Comparison of ENCODE assay signal across 19 cellular contexts in the genomic region with DNA sequence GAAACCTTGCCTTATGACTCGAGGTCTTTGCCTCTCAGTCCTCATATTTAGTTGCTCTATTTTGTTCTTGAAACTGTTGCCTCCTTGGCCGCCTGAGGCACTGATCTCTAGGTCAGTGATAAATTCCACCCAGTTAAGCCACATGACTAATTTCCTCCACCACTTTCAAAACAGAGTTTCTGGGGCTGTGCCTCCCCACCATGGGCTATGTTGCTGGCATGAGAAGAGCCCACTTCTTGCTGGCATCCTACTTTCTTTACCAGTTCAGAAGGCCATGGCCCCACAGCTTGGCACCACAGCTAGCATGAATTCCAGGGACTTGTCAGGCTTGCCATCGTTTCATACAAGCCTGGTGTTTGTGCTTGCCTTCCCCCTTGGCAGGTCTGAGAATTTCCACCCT.
A peak's percentile ranks its signal among the peaks of the same experiment; 100 is the strongest.
DNase-seq lines count a peak whose midpoint lies in the region; TF ChIP-seq lines count a peak whose summit lies in the region.
"Had no signal": no experiment of that assay in that cellular context is flagged by ENCODE, and none has a peak within 500 bp of the region (broad histone marks: within the 10 kb centered on the region; RNA-seq: fewer than 3 reads in every experiment).

No MANE protein-coding gene starts in this region.

- no peak overlapping the region for H3K4me3 ChIP-seq in mammary epithelial cell (replicated peaks in 1 of 3; ENCODE audit: insufficient read depth in 1 of 3, low read depth in 2 of 3, low read length in 3 of 3)
- H3K4me3 ChIP-seq in tibial artery, result no peak overlapping the region
- H3K4me3 ChIP-seq: SJCRH30 had no signal

- no peaks in the 10 kb centered on the region for H4K20me1 ChIP-seq in mammary epithelial cell (ENCODE audit: insufficient read depth, low read length)

- intact Hi-C loops in mammary epithelial cell (cut with micrococcal nuclease) (no loop called here), MCF 10A (cut with micrococcal nuclease) (no loop called here), tibial artery (cut with DNase I; ENCODE audit: low total_unique reads) (no loop called here)

- H3K36me3 ChIP-seq in mammary epithelial cell (ENCODE audit: insufficient read depth, low read length) (no peaks in the 10 kb centered on the region), tibial artery (no peaks in the 10 kb centered on the region)
- H3K36me3 ChIP-seq: SJCRH30 had no signal

- CTCF ChIA-PET in mammary epithelial cell (lab: Charles Lee; ENCODE audit: low non-redundant PET) (no interaction called here), MCF 10A (lab: Yijun Ruan, JAX) (no interaction called here)

- H3K27ac Mint-ChIP-seq in MCF 10A (ENCODE audit: low read depth, unreplicated experiment) (no peak overlapping the region), nephron progenitor cell (no peak overlapping the region)
- H3K27ac Mint-ChIP-seq: CD14-positive monocyte had no signal

- no peak overlapping the region for H3K4me3 Mint-ChIP-seq in MCF 10A (ENCODE audit: unreplicated experiment)
- H3K4me3 Mint-ChIP-seq in nephron progenitor cell, result no peak overlapping the region
- H3K4me3 Mint-ChIP-seq: CD14-positive monocyte had no signal

- BruUV-seq in mammary epithelial cell (replicated peaks; lab: Mats Ljungman, UMichigan), result no TSS peak
- BruUV-seq in MCF 10A (replicated peaks; lab: Mats Ljungman, UMichigan), result no TSS peak

- peak; percentile 8 for DNase-seq in mammary epithelial cell
- DNase-seq in MCF 10A (ENCODE audit: unreplicated experiment), result no peak
- DNase-seq in amniotic epithelial cell (ENCODE audit: low read depth), result peak; percentile 2
- peak; percentile 7 for DNase-seq in dermis blood vessel endothelial cell
- peak in 1 of 2 donors; percentile 71 for DNase-seq in tibial artery
- no peak for DNase-seq in activated CD8-positive, alpha-beta memory T cell treated with anti-CD3 and anti-CD28 coated beads, Interleukin-2, amount 50 U/mL, for 48 hours
- DNase-seq in nephron progenitor cell, result no peak
- no peak for DNase-seq in NCI-H526 treated with DMSO at 0.1 percent for 48 hours (lab: John Stamatoyannopoulos, UW)
- DNase-seq: DMS79, GDM1, GOT3, NCI-H1105 treated with DMSO at 0.1 percent for 48 hours, NCI-H1694, NCI-H2081 treated with DMSO at 0.1 percent for 48 hours, NCI-H510A treated with DMSO at 0.1 percent for 48 hours, PC-3, SJCRH30 had no signal

- in situ Hi-C loops in mammary epithelial cell (cut with MboI; ENCODE audit: low sequenced_read_pairs in 2 of 2), result no loop called here

- H2AFZ ChIP-seq in mammary epithelial cell (ENCODE audit: low read depth, low read length), result peak overlapping the region; percentile 33

- POLR2A ChIA-PET in MCF 10A (lab: Yijun Ruan, JAX), result no interaction called here

- TF ChIP-seq CTCF in mammary epithelial cell (conservative IDR thresholded peaks at IDR 0.05 in 1 of 2, IDR thresholded peaks at IDR 0.05 in 1 of 2; ENCODE audit: extremely low read depth in 1 of 2, insufficient read depth in 1 of 2, low read depth in 1 of 2, low read length in 2 of 2), result no peak
- no peak for TF ChIP-seq CTCF in MCF 10A (IDR thresholded peaks at IDR 0.05; ENCODE audit: unreplicated experiment)
- no peak for TF ChIP-seq CTCF in tibial artery (IDR thresholded peaks at IDR 0.05)
- TF ChIP-seq CTCF in nephron progenitor cell (IDR thresholded peaks at IDR 0.05), result no peak

- H3K36me3 Mint-ChIP-seq in MCF 10A (ENCODE audit: insufficient read depth, unreplicated experiment), result no peaks in the 10 kb centered on the region
- peaks cover 13% of the 10 kb centered on the region for H3K36me3 Mint-ChIP-seq in nephron progenitor cell (ENCODE audit: low read depth)
- H3K36me3 Mint-ChIP-seq: CD14-positive monocyte had no signal

- 96% methylated on average over 2 of the region's 3 CpGs for WGBS in mammary epithelial cell (ENCODE audit: low coverage, missing lambda C conversion rate)

- H3K4me2 ChIP-seq in mammary epithelial cell (ENCODE audit: insufficient read depth, low read depth, low read length), result no peak overlapping the region

- H3K27me3 Mint-ChIP-seq in MCF 10A (ENCODE audit: insufficient read depth, unreplicated experiment) (no peaks in the 10 kb centered on the region), nephron progenitor cell (ENCODE audit: low read depth, poor library complexity) (peaks cover 5% of the 10 kb centered on the region)

- H3K79me2 ChIP-seq in mammary epithelial cell (ENCODE audit: insufficient read depth, low read length), result no peaks in the 10 kb centered on the region

- H3K4me1 Mint-ChIP-seq in MCF 10A (ENCODE audit: insufficient read depth, unreplicated experiment) (no peaks in the 10 kb centered on the region), nephron progenitor cell (peaks cover 38% of the 10 kb centered on the region)
- H3K4me1 Mint-ChIP-seq: CD14-positive monocyte had no signal

- H3K9me3 Mint-ChIP-seq in MCF 10A (ENCODE audit: unreplicated experiment) (peaks cover 10% of the 10 kb centered on the region), nephron progenitor cell (peaks cover 23% of the 10 kb centered on the region)

- dilution Hi-C loops in mammary epithelial cell (cut with HindIII; ENCODE audit: low sequenced_read_pairs), result no loop called here

- H3K27me3 ChIP-seq in mammary epithelial cell (ENCODE audit: insufficient read depth, low read length) (no peaks in the 10 kb centered on the region), tibial artery (no peaks in the 10 kb centered on the region)
- H3K27me3 ChIP-seq: SJCRH30 had no signal

- H3K4me1 ChIP-seq in mammary epithelial cell (ENCODE audit: insufficient read depth, low read length) (peaks cover 3% of the 10 kb centered on the region), tibial artery (peaks cover 0 to 21% (median 15%) of the 10 kb centered on the region in 4 donors)
- H3K4me1 ChIP-seq: SJCRH30 had no signal

- no peak overlapping the region for H3K9ac ChIP-seq in mammary epithelial cell (ENCODE audit: insufficient read depth, low read length)

- H3K9me3 ChIP-seq in mammary epithelial cell (replicated peaks; ENCODE audit: insufficient read depth, low read length) (no peaks in the 10 kb centered on the region), tibial artery (no peaks in the 10 kb centered on the region)
- H3K9me3 ChIP-seq: SJCRH30 had no signal

- no peak overlapping the region for H3K27ac ChIP-seq in mammary epithelial cell (ENCODE audit: insufficient read depth, low read depth, low read length)
- peak overlapping the region; percentile 57 to 69 for H3K27ac ChIP-seq in tibial artery
- H3K27ac ChIP-seq: 22Rv1, SJCRH30 had no signal

Comparison
In these comparisons a context has a peak if more than half of its experiments do, and no peak if none do; other contexts are left out.
1. DNase-seq: peak in mammary epithelial cell (single experiment), amniotic epithelial cell (single experiment) and dermis blood vessel endothelial cell (single experiment); none in MCF 10A (single experiment), activated CD8-positive, alpha-beta memory T cell treated with anti-CD3 and anti-CD28 coated beads, Interleukin-2, amount 50 U/mL, for 48 hours (single experiment), nephron progenitor cell (single experiment) and NCI-H526 treated with DMSO at 0.1 percent for 48 hours (single experiment).